In genomic region chr12:124694846-124695497, GRCh38 we compare ENCODE assay signal across 12 cellular contexts.
DNase-seq lines count a peak whose midpoint lies in the region; ATAC-seq and TF ChIP-seq lines count a peak whose summit lies in the region.
"Had no signal": no experiment of that assay in that cellular context is flagged by ENCODE, and none has a peak within 500 bp of the region (broad histone marks: within the 10 kb centered on the region; RNA-seq: fewer than 3 reads in every experiment).

No MANE protein-coding gene starts in this region.

- H3K27me3 ChIP-seq in BLaER1: no peaks in the 10 kb centered on the region
- H3K27me3 ChIP-seq in kidney epithelial cell (ENCODE audit: control insufficient read depth, insufficient read depth, low read length): no peaks in the 10 kb centered on the region
- no peaks in the 10 kb centered on the region for H3K27me3 ChIP-seq in vagina
- H3K27me3 ChIP-seq: testis had no signal

- intact Hi-C loops in MCF 10A (cut with micrococcal nuclease): no loop called here
- intact Hi-C loops in head of caudate nucleus (cut with DNase I): no loop called here
- intact Hi-C loops in vagina (cut with DNase I): loop anchor here (10.0 kb wide), 1 partner anchor 50 kb away; no protein-coding TSS in a partner anchor

- no peaks in the 10 kb centered on the region for H3K36me3 ChIP-seq in BLaER1
- no peaks in the 10 kb centered on the region for H3K36me3 ChIP-seq in kidney epithelial cell (ENCODE audit: control insufficient read depth, insufficient read depth, low read length)
- no peaks in the 10 kb centered on the region for H3K36me3 ChIP-seq in vagina

- H4K20me1 ChIP-seq in BLaER1: no peaks in the 10 kb centered on the region

- TF ChIP-seq CTCF in MCF 10A (IDR thresholded peaks at IDR 0.05; ENCODE audit: unreplicated experiment) (no peak), kidney epithelial cell (IDR thresholded peaks at IDR 0.05; ENCODE audit: insufficient read depth, low read length, poor library complexity, severe bottlenecking) (peak; percentile 22), vagina (IDR thresholded peaks at IDR 0.05) (no peak)

- 0 out of 2 replicates have a peak overlapping the region, but pooled peaks have one; percentile 8 for H3K27ac ChIP-seq in BLaER1
- no peak overlapping the region for H3K27ac ChIP-seq in vagina
- H3K27ac ChIP-seq: testis had no signal

- CTCF ChIA-PET in MCF 10A (lab: Yijun Ruan, JAX): interaction anchor here (0.6 to 2.2 kb wide), 8 partner anchors 11 to 799 kb away, joined by 3 to 8 read pairs (median 4); no protein-coding TSS in a partner anchor

- peaks cover 25% of the 10 kb centered on the region for H3K9me3 ChIP-seq in BLaER1
- H3K9me3 ChIP-seq in vagina: no peaks in the 10 kb centered on the region
- H3K9me3 ChIP-seq: testis had no signal

- H3K9me3 Mint-ChIP-seq in MCF 10A (ENCODE audit: unreplicated experiment): no peaks in the 10 kb centered on the region

- no peak for ATAC-seq in HG03442 (IDR thresholded peaks at IDR 0.05; ENCODE audit: unreplicated experiment)
- ATAC-seq: CD8-positive, alpha-beta T cell had no signal

- no peak for TF ChIP-seq POLR2A in vagina (IDR thresholded peaks at IDR 0.05)

- H3K4me2 ChIP-seq in BLaER1: peak overlapping the region; percentile 86

- H3K4me1 ChIP-seq in BLaER1 (peaks cover 49% of the 10 kb centered on the region), vagina (peaks cover 14% of the 10 kb centered on the region)

- peak overlapping the region; percentile 14 for H3K4me3 Mint-ChIP-seq in MCF 10A (ENCODE audit: unreplicated experiment)
- H3K4me3 Mint-ChIP-seq: brain had no signal

- no peaks in the 10 kb centered on the region for H3K36me3 Mint-ChIP-seq in MCF 10A (ENCODE audit: insufficient read depth, unreplicated experiment)
- H3K36me3 Mint-ChIP-seq: CD8-positive, alpha-beta T cell had no signal

- no peak overlapping the region for H3K9ac ChIP-seq in BLaER1

- H3K4me1 Mint-ChIP-seq in MCF 10A (ENCODE audit: insufficient read depth, unreplicated experiment): peaks cover 19% of the 10 kb centered on the region

- H3K27ac Mint-ChIP-seq in MCF 10A (ENCODE audit: low read depth, unreplicated experiment): no peak overlapping the region
- H3K27ac Mint-ChIP-seq: CD8-positive, alpha-beta T cell had no signal

- POLR2A ChIA-PET in MCF 10A (lab: Yijun Ruan, JAX): interaction anchor here (0.8 to 3.3 kb wide), 4 partner anchors 9 to 245 kb away, joined by 3 to 16 read pairs (median 4); no protein-coding TSS in a partner anchor

- H3K27me3 Mint-ChIP-seq in MCF 10A (ENCODE audit: insufficient read depth, unreplicated experiment): no peaks in the 10 kb centered on the region
- H3K27me3 Mint-ChIP-seq: brain had no signal

- H3K4me3 ChIP-seq in BLaER1: peak overlapping the region; percentile 12; the same call in 1 of the 2 replicates
- H3K4me3 ChIP-seq in kidney epithelial cell (ENCODE audit: low read depth, low read length): no peak overlapping the region
- no peak overlapping the region for H3K4me3 ChIP-seq in vagina
- H3K4me3 ChIP-seq: testis had no signal

- no TSS peak for BruUV-seq in MCF 10A (replicated peaks; lab: Mats Ljungman, UMichigan)

- DNase-seq in M059J (ENCODE audit: low read depth) (peak; percentile 94), MCF 10A (ENCODE audit: unreplicated experiment) (peak; percentile 77), kidney epithelial cell (ENCODE audit: low read depth) (peak; percentile 96), head of caudate nucleus (no peak), vagina (ENCODE audit: extremely low spot score in 2 of 2) (no peak), MV-4-11 (lab: John Stamatoyannopoulos, UW) (no peak)
- DNase-seq: activated CD4-positive, alpha-beta T cell treated with anti-CD3 and anti-CD28 coated beads, Interleukin-2, amount 50 U/mL, for 1 hour; testis had no signal

Comparison
In these comparisons a context has a peak if more than half of its experiments do, and no peak if none do; other contexts are left out.
1. DNase-seq: peak in M059J (single experiment), MCF 10A (single experiment) and kidney epithelial cell (single experiment); none in head of caudate nucleus (0 of 42), vagina (0 of 2) and MV-4-11 (single experiment).